ENCODE assay signal across 8 cellular contexts in the genomic region with DNA sequence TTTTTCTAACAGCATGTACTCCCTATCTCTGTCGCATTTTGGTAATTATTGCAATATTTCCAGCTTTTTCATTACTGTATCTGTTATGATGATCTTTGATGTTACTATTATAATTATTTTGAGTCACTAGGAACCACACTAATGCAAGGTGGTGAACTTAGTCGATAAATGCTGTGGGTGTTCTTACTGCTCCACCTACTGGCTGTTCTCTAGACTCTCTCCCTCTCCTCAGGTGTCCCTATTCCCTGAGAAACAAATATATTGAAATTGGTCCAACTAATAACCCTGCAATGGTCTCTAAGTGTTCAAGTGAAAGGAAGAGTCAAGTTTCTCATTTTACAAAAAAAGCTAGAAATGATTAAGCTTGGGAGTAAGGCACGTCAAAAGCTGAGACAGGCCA. TPM values are rescaled to one million over a fixed set of nuclear protein-coding genes. Genes with fewer than 3 reads are reported as not detected.
DNase-seq lines count a peak whose midpoint lies in the region; ATAC-seq and TF ChIP-seq lines count a peak whose summit lies in the region.

No MANE protein-coding gene starts in this region.

- H3K4me3 ChIP-seq in IMR-90 (ENCODE audit: insufficient read depth, low read depth, low read length) (no peak overlapping the region), choroid plexus epithelial cell (ENCODE audit: low read depth, low read length) (no peak overlapping the region), smooth muscle cell (no peak overlapping the region), ovary (no peak overlapping the region)

- no peak overlapping the region for H3K9ac ChIP-seq in IMR-90 (ENCODE audit: low read depth, low read length)
- no peak overlapping the region for H3K9ac ChIP-seq in smooth muscle cell (ENCODE audit: low read depth)

- no peak overlapping the region for H3K27ac ChIP-seq in IMR-90 (ENCODE audit: insufficient read depth, low read length)
- H3K27ac ChIP-seq in smooth muscle cell (ENCODE audit: low read depth): no peak overlapping the region
- H3K27ac ChIP-seq in ovary: no peak overlapping the region

- H3K14ac ChIP-seq in IMR-90 (replicated peaks; ENCODE audit: low read depth, low read length): no peak overlapping the region

- H4K91ac ChIP-seq in IMR-90 (ENCODE audit: insufficient read depth, low read depth, low read length): no peak overlapping the region

- peak; percentile 31 for TF ChIP-seq CTCF in AG09319 (IDR thresholded peaks at IDR 0.05; ENCODE audit: low read depth, low read length)
- TF ChIP-seq CTCF in IMR-90 (conservative IDR thresholded peaks at IDR 0.05; ENCODE audit: low read depth, low read length): peak; percentile 37; the same call in 1 of the 2 replicates
- peak; percentile 70 for TF ChIP-seq CTCF in choroid plexus epithelial cell (conservative IDR thresholded peaks at IDR 0.05; ENCODE audit: low read depth, low read length)
- TF ChIP-seq CTCF in smooth muscle cell (IDR thresholded peaks at IDR 0.05; ENCODE audit: borderline replicate concordance, insufficient read depth, poor library complexity, severe bottlenecking): peak; percentile 31
- TF ChIP-seq CTCF in ovary (IDR thresholded peaks at IDR 0.05): no peak

- H3K23ac ChIP-seq in IMR-90 (ENCODE audit: low read depth, low read length): no peak overlapping the region

- CTCF ChIA-PET in IMR-90 (lab: Yijun Ruan, JAX): interaction anchor here (0.6 to 1.1 kb wide), 3 partner anchors 8 to 407 kb away, joined by 3 read pairs; a partner anchor contains a TSS

- H2BK120ac ChIP-seq in IMR-90 (ENCODE audit: low read depth, low read length): no peak overlapping the region

- no peaks in the 10 kb centered on the region for H3K9me3 ChIP-seq in IMR-90 (ENCODE audit: control insufficient read depth, insufficient read depth, low read length)
- no peaks in the 10 kb centered on the region for H3K9me3 ChIP-seq in smooth muscle cell (replicated peaks; ENCODE audit: low read depth)
- H3K9me3 ChIP-seq in ovary: no peaks in the 10 kb centered on the region

- H4K8ac ChIP-seq in IMR-90 (ENCODE audit: low read depth in 2 of 2, low read length in 2 of 2): no peak overlapping the region

- no peak overlapping the region for H3K18ac ChIP-seq in IMR-90 (ENCODE audit: low read depth, low read length)

- WGBS in IMR-90 (ENCODE audit: extremely low coverage in 2 of 2, insufficient read length in 1 of 2), 2 experiments: no CpG with 5 or more reads among the region's 3 CpGs
- WGBS in smooth muscle cell (ENCODE audit: low lambda C conversion rate): 89% methylated on average over 3 of the region's 3 CpGs
- WGBS in ovary, 3 donors: 80% methylated on average over 3 of the region's 3 CpGs

- ATAC-seq in GM18873 (IDR thresholded peaks at IDR 0.05; ENCODE audit: low FRiP score, unreplicated experiment): peak; percentile 49
- ATAC-seq in IMR-90 (ENCODE audit: low read depth): 0 out of 2 replicates have a peak, but pooled peaks have one; percentile 27

- intact Hi-C loops in IMR-90 (cut with micrococcal nuclease) (no loop called here), ovary (cut with DNase I) (no loop called here)

- dilution Hi-C loops in IMR-90 (cut with HindIII; ENCODE audit: low sequenced_read_pairs, unreplicated experiment): no loop called here

- no peak overlapping the region for H4K5ac ChIP-seq in IMR-90 (ENCODE audit: low read depth, low read length)

- H3K9me1 ChIP-seq in IMR-90 (ENCODE audit: insufficient read depth, low read length): no peaks in the 10 kb centered on the region; the same call in 1 of the 2 replicates

- BruUV-seq in IMR-90 (replicated peaks; lab: Mats Ljungman, UMichigan): no TSS peak

- no peak overlapping the region for H3K56ac ChIP-seq in IMR-90 (ENCODE audit: extremely low read depth, insufficient read depth, low read length)

- H3K4ac ChIP-seq in IMR-90 (ENCODE audit: low read depth, low read length): no peak overlapping the region

- H4K20me1 ChIP-seq in IMR-90 (ENCODE audit: insufficient read depth, low read length): no peaks in the 10 kb centered on the region
- H4K20me1 ChIP-seq in smooth muscle cell (ENCODE audit: low read depth): peaks cover 34% of the 10 kb centered on the region

- H2AFZ ChIP-seq in IMR-90 (replicated peaks; ENCODE audit: low read length, poor library complexity): no peak overlapping the region
- no peak overlapping the region for H2AFZ ChIP-seq in smooth muscle cell (ENCODE audit: low read depth)

- no peak for TF ChIP-seq EP300 in ovary (IDR thresholded peaks at IDR 0.05)

- H2AK5ac ChIP-seq in IMR-90 (ENCODE audit: low read depth, low read length): no peak overlapping the region

- no peaks in the 10 kb centered on the region for H3F3A ChIP-seq in smooth muscle cell (ENCODE audit: low read depth)

- H3K27me3 ChIP-seq in IMR-90 (ENCODE audit: control insufficient read depth, insufficient read depth, low read length) (no peaks in the 10 kb centered on the region), smooth muscle cell (ENCODE audit: low read depth) (no peaks in the 10 kb centered on the region), ovary (no peaks in the 10 kb centered on the region)

- 0 out of 2 replicates have a peak, but pooled peaks have one; percentile 32 for TF ChIP-seq RAD21 in IMR-90 (IDR thresholded peaks at IDR 0.05; ENCODE audit: low read length)

- H3K4me1 ChIP-seq in IMR-90 (ENCODE audit: control insufficient read depth, insufficient read depth, low read length) (no peaks in the 10 kb centered on the region), smooth muscle cell (ENCODE audit: low read depth) (peaks cover 2% of the 10 kb centered on the region), ovary (ENCODE audit: insufficient read depth) (no peaks in the 10 kb centered on the region)

- POLR2A ChIA-PET in IMR-90 (lab: Charles Lee; ENCODE audit: unreplicated experiment): no interaction called here

- peaks cover 28% of the 10 kb centered on the region for H3K79me2 ChIP-seq in smooth muscle cell (ENCODE audit: low read depth)

- DNase-seq in AG09319 (ENCODE audit: extremely low read depth, low read depth): no peak
- no peak for DNase-seq in IMR-90
- peak; percentile 58 for DNase-seq in choroid plexus epithelial cell (ENCODE audit: low read depth)
- no peak for DNase-seq in smooth muscle cell (lab: John Stamatoyannopoulos, UW; ENCODE audit: unreplicated experiment)
- no peak for DNase-seq in COLO668 (lab: John Stamatoyannopoulos, UW; ENCODE audit: unreplicated experiment)
- no peak for DNase-seq in ovary
- no peak for DNase-seq in NCI-H446 (lab: John Stamatoyannopoulos, UW)

- peaks cover 14% of the 10 kb centered on the region for H3K36me3 ChIP-seq in IMR-90 (ENCODE audit: control insufficient read depth, insufficient read depth, low read length)
- H3K36me3 ChIP-seq in smooth muscle cell (ENCODE audit: low read depth): peaks cover 22% of the 10 kb centered on the region
- H3K36me3 ChIP-seq in ovary: no peaks in the 10 kb centered on the region

- TF ChIP-seq POLR2A in IMR-90 (IDR thresholded peaks at IDR 0.05; ENCODE audit: low read depth, low read length) (no peak), ovary (IDR thresholded peaks at IDR 0.05) (no peak)

- H3K4me2 ChIP-seq in IMR-90 (ENCODE audit: low read depth, low read length) (no peak overlapping the region), smooth muscle cell (no peak overlapping the region)

- no peak overlapping the region for H2BK15ac ChIP-seq in IMR-90 (ENCODE audit: low read depth, low read length)

- no peak overlapping the region for H2AK9ac ChIP-seq in IMR-90 (replicated peaks; ENCODE audit: low read depth, low read length, poor library complexity)

- H3K79me1 ChIP-seq in IMR-90 (ENCODE audit: low read depth in 1 of 2, low read length in 2 of 2): peaks cover 6 to 10% of the 10 kb centered on the region in 2 experiments; a peak in 3 of 4 replicates

- H2BK20ac ChIP-seq in IMR-90 (ENCODE audit: low read depth, low read length): no peak overlapping the region

- H2BK5ac ChIP-seq in IMR-90 (ENCODE audit: low read depth, low read length, poor library complexity, severe bottlenecking): no peak overlapping the region

- in situ Hi-C loops in IMR-90 (cut with MboI; ENCODE audit: low sequenced_read_pairs): no loop called here

TF ChIP-seq in IMR-90, 13 proteins besides CTCF, POLR2A, EP300 and RAD21 (continues in another document):
- no peak for TF ChIP-seq SMC3 (IDR thresholded peaks at IDR 0.05; ENCODE audit: low read depth, low read length)
- no peak for TF ChIP-seq NFE2L2 (IDR thresholded peaks at IDR 0.05; ENCODE audit: low read depth, low read length)
- no peak for TF ChIP-seq RCOR1 (IDR thresholded peaks at IDR 0.05; ENCODE audit: insufficient replicate concordance, low read length)
- TF ChIP-seq, protein P1, sequence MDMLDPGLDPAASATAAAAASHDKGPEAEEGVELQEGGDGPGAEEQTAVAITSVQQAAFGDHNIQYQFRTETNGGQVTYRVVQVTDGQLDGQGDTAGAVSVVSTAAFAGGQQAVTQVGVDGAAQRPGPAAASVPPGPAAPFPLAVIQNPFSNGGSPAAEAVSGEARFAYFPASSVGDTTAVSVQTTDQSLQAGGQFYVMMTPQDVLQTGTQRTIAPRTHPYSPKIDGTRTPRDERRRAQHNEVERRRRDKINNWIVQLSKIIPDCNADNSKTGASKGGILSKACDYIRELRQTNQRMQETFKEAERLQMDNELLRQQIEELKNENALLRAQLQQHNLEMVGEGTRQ (IDR thresholded peaks at IDR 0.05; ENCODE audit: low read depth, low read length): no peak
- no peak for TF ChIP-seq MAZ (IDR thresholded peaks at IDR 0.05; ENCODE audit: borderline replicate concordance, low read depth, low read length)
- TF ChIP-seq RFX5 (IDR thresholded peaks at IDR 0.05; ENCODE audit: low read depth, low read length): no peak
- TF ChIP-seq CEBPB (IDR thresholded peaks at IDR 0.05; ENCODE audit: low read depth, low read length): no peak
- TF ChIP-seq FOS (IDR thresholded peaks at IDR 0.05; ENCODE audit: low read depth, low read length): no peak
- TF ChIP-seq CHD1 (IDR thresholded peaks at IDR 0.05; ENCODE audit: low read depth, low read length): no peak
- no peak for TF ChIP-seq MXI1 (IDR thresholded peaks at IDR 0.05; ENCODE audit: borderline replicate concordance, low read depth, low read length)

RNA-seq across cellular contexts. Expression of a gene that starts 10.5 kb away (rescaled TPM):
- total RNA-seq in IMR-90 (2012; rRNA removed): 13.8 and 28.1 TPM in 2 replicates
- 12.5 and 15.7 TPM in 2 replicates for polyA plus RNA-seq in IMR-90 (2012; rRNA removed)
- 1.2 and 1.5 TPM in 2 replicates for polyA plus RNA-seq in IMR-90 (2012; cell fraction: cytosol; rRNA removed)
- polyA plus RNA-seq in IMR-90 (2012; cell fraction: nucleus; rRNA removed; ENCODE audit: low replicate concordance): 1.4 and 11.0 TPM in 2 replicates
- 19.7 and 32.0 TPM in 2 replicates for total RNA-seq in smooth muscle cell
- polyA plus RNA-seq in smooth muscle cell: 20.7 and 23.4 TPM in 2 replicates
- total RNA-seq in ovary: 10 to 100 TPM; 18.4 to 39.6 (median 28.4) TPM
- 10 to 100 TPM; 20.0 to 27.7 TPM for polyA plus RNA-seq in ovary

Comparison
In these comparisons a context has a peak if more than half of its experiments do, and no peak if none do; other contexts are left out.
1. CTCF ChIP-seq: peak in AG09319 (single experiment), IMR-90 (single experiment), choroid plexus epithelial cell (single experiment) and smooth muscle cell (single experiment); none in ovary (0 of 3).